ENCODE assay signal across 1 cellular context in the genomic region with DNA sequence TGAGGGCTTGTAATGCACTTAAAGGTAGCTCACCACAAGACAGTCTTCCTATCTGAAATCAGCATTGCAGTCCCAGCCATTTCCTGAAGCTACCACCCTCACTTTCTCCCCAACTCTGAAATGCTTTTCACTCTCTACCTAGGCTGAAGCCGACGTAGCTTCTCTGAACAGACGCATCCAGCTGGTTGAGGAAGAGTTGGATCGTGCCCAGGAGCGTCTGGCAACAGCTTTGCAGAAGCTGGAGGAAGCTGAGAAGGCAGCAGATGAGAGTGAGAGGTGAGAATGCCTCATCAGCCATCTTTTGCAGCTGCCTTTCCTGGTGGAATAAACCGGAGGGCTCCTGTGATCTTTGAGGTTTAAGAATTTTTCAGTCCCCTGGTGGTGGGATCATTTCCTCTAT.
TF ChIP-seq lines count a peak whose summit lies in the region.

No MANE protein-coding gene starts in this region.

TF ChIP-seq in SK-N-SH, 30 proteins besides CTCF, POLR2A, EP300 and RAD21 (continued from another document):
- TF ChIP-seq, protein P1, sequence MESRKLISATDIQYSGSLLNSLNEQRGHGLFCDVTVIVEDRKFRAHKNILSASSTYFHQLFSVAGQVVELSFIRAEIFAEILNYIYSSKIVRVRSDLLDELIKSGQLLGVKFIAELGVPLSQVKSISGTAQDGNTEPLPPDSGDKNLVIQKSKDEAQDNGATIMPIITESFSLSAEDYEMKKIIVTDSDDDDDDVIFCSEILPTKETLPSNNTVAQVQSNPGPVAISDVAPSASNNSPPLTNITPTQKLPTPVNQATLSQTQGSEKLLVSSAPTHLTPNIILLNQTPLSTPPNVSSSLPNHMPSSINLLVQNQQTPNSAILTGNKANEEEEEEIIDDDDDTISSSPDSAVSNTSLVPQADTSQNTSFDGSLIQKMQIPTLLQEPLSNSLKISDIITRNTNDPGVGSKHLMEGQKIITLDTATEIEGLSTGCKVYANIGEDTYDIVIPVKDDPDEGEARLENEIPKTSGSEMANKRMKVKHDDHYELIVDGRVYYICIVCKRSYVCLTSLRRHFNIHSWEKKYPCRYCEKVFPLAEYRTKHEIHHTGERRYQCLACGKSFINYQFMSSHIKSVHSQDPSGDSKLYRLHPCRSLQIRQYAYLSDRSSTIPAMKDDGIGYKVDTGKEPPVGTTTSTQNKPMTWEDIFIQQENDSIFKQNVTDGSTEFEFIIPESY (IDR thresholded peaks at IDR 0.05; ENCODE audit: borderline replicate concordance, low read depth): no peak
